In genomic region chr2:223626713-223627112, GRCh38 we compare ENCODE assay signal across 16 cellular contexts. TPM values are rescaled to one million over a fixed set of nuclear protein-coding genes. Genes with fewer than 3 reads are reported as not detected.
DNase-seq lines count a peak whose midpoint lies in the region; ATAC-seq and TF ChIP-seq lines count a peak whose summit lies in the region.
"Had no signal": no experiment of that assay in that cellular context is flagged by ENCODE, and none has a peak within 500 bp of the region (broad histone marks: within the 10 kb centered on the region; RNA-seq: fewer than 3 reads in every experiment).

No MANE protein-coding gene starts in this region.

- H2BK5ac ChIP-seq in mesenchymal stem cell (ENCODE audit: low read depth, low read length, poor library complexity, severe bottlenecking) = no peak overlapping the region

- H3K27ac ChIP-seq in BLaER1 (peak overlapping the region; percentile 65), mesenchymal stem cell (ENCODE audit: low read length, poor library complexity, severe bottlenecking) (no peak overlapping the region), GM23338 (ENCODE audit: low read depth) (no peak overlapping the region)
- H3K27ac ChIP-seq: psoas muscle, WERI-Rb-1 had no signal

- no peak overlapping the region for H2AK5ac ChIP-seq in mesenchymal stem cell (ENCODE audit: low read length, severe bottlenecking)

- peaks cover 0 to 4% (median 0%) of the 10 kb centered on the region in 9 donors for H3K9me3 Mint-ChIP-seq in naive thymus-derived CD8-positive, alpha-beta T cell
- H3K9me3 Mint-ChIP-seq in mesothelial cell of epicardium (peaks cover 5% of the 10 kb centered on the region), GM23338 (no peaks in the 10 kb centered on the region)
- H3K9me3 Mint-ChIP-seq: stimulated activated naive B cell treated with anti-CD40 and anti-IgM and Interleukin-4, amounts not matched to agents 10 μg/mL and 1 μg/mL and 100 μg/mL, for 72 hours had no signal

- H3K4me1 ChIP-seq in BLaER1 (peaks cover 54% of the 10 kb centered on the region), mesenchymal stem cell (ENCODE audit: control insufficient read depth, insufficient read depth, low read depth, low read length) (no peaks in the 10 kb centered on the region), GM23338 (ENCODE audit: insufficient read depth) (no peaks in the 10 kb centered on the region)
- H3K4me1 ChIP-seq: psoas muscle had no signal

- H3K4me3 ChIP-seq in BLaER1 = peak overlapping the region; percentile 6; the same call in 1 of the 2 replicates
- no peak overlapping the region; the same call in 1 of the 2 replicates for H3K4me3 ChIP-seq in Jurkat, Clone E6-1 (ENCODE audit: low read length)
- no peak overlapping the region for H3K4me3 ChIP-seq in astrocyte of the spinal cord (ENCODE audit: low read depth, low read length)
- no peak overlapping the region for H3K4me3 ChIP-seq in mesenchymal stem cell (ENCODE audit: insufficient read depth in 1 of 2, low read depth in 1 of 2, low read length in 2 of 2)
- H3K4me3 ChIP-seq in GM23338 = no peak overlapping the region
- H3K4me3 ChIP-seq: psoas muscle had no signal

- no peaks in the 10 kb centered on the region for H3K79me2 ChIP-seq in GM23338 (replicated peaks; ENCODE audit: insufficient read depth)

- H4K20me1 ChIP-seq in BLaER1 = no peaks in the 10 kb centered on the region
- no peaks in the 10 kb centered on the region; the same call in none of the 2 replicates for H4K20me1 ChIP-seq in GM23338 (replicated peaks; ENCODE audit: insufficient read depth)

- peak overlapping the region; percentile 65 for H3K4me2 ChIP-seq in BLaER1
- no peak overlapping the region for H3K4me2 ChIP-seq in mesenchymal stem cell (ENCODE audit: low read length, poor library complexity, severe bottlenecking)
- no peak overlapping the region for H3K4me2 ChIP-seq in GM23338

- H3K18ac ChIP-seq in mesenchymal stem cell (ENCODE audit: low read depth in 1 of 2, low read length in 2 of 2) = no peak overlapping the region

- H2AFZ ChIP-seq in mesenchymal stem cell (ENCODE audit: low read depth, low read length) (no peak overlapping the region), GM23338 (no peak overlapping the region)

- H3K27ac Mint-ChIP-seq in naive thymus-derived CD8-positive, alpha-beta T cell = no peak overlapping the region
- no peak overlapping the region for H3K27ac Mint-ChIP-seq in mesothelial cell of epicardium
- H3K27ac Mint-ChIP-seq in GM23338 = no peak overlapping the region
- H3K27ac Mint-ChIP-seq: stimulated activated naive B cell treated with anti-CD40 and anti-IgM and Interleukin-4, amounts not matched to agents 10 μg/mL and 1 μg/mL and 100 μg/mL, for 72 hours had no signal

- no peaks in the 10 kb centered on the region for H3K79me1 ChIP-seq in mesenchymal stem cell (replicated peaks; ENCODE audit: low read length, poor library complexity, severe bottlenecking)

- WGBS in mesenchymal stem cell = 27% methylated on average over 2 of the region's 2 CpGs

- H4K91ac ChIP-seq in mesenchymal stem cell (ENCODE audit: low read length) = no peak overlapping the region

- H3K4me1 Mint-ChIP-seq in naive thymus-derived CD8-positive, alpha-beta T cell = no peaks in the 10 kb centered on the region
- H3K4me1 Mint-ChIP-seq in mesothelial cell of epicardium (peaks cover 6% of the 10 kb centered on the region), GM23338 (no peaks in the 10 kb centered on the region)
- H3K4me1 Mint-ChIP-seq: stimulated activated naive B cell treated with anti-CD40 and anti-IgM and Interleukin-4, amounts not matched to agents 10 μg/mL and 1 μg/mL and 100 μg/mL, for 72 hours had no signal

- in situ Hi-C loops in astrocyte of the spinal cord (cut with HindIII; ENCODE audit: low sequenced_read_pairs) = no loop called here

- H3K36me3 ChIP-seq in BLaER1 (no peaks in the 10 kb centered on the region), mesenchymal stem cell (ENCODE audit: control insufficient read depth in 1 of 2, insufficient read depth in 2 of 2, low read depth in 1 of 2, low read length in 2 of 2) (no peaks in the 10 kb centered on the region), GM23338 (ENCODE audit: insufficient read depth) (no peaks in the 10 kb centered on the region)
- H3K36me3 ChIP-seq: WERI-Rb-1 had no signal

- H3K9me3 ChIP-seq in BLaER1 (0 out of 2 replicates have a peak, but pooled peaks cover 8% of the 10 kb centered on the region), mesenchymal stem cell (ENCODE audit: control insufficient read depth, low read length) (no peaks in the 10 kb centered on the region)
- H3K9me3 ChIP-seq: psoas muscle had no signal

- H2BK12ac ChIP-seq in mesenchymal stem cell (ENCODE audit: low read length in 2 of 2) = peak overlapping the region in 1 of 2 experiments; percentile 41

- TF ChIP-seq CTCF in astrocyte of the spinal cord (IDR thresholded peaks at IDR 0.05; ENCODE audit: low read depth, low read length) = no peak
- no peak for TF ChIP-seq CTCF in mesothelial cell of epicardium (IDR thresholded peaks at IDR 0.05; ENCODE audit: unreplicated experiment)
- no peak for TF ChIP-seq CTCF in GM23338 (conservative IDR thresholded peaks at IDR 0.05; ENCODE audit: low read depth in 2 of 2)

- H3K9me2 ChIP-seq in GM23338 (ENCODE audit: insufficient read depth) = no peaks in the 10 kb centered on the region

- no peak overlapping the region for H4K8ac ChIP-seq in mesenchymal stem cell (ENCODE audit: low read length)

- H3K27me3 ChIP-seq in BLaER1 = no peaks in the 10 kb centered on the region
- peaks cover 0 to 5% of the 10 kb centered on the region in 2 experiments for H3K27me3 ChIP-seq in mesenchymal stem cell (ENCODE audit: control insufficient read depth in 1 of 2, insufficient read depth in 1 of 2, low read length in 2 of 2)
- H3K27me3 ChIP-seq in GM23338 (ENCODE audit: insufficient read depth) = peaks cover 84% of the 10 kb centered on the region

- no peak overlapping the region for H3K4ac ChIP-seq in mesenchymal stem cell (ENCODE audit: low read depth in 1 of 2, low read length in 2 of 2)

- POLR2A ChIA-PET in naive thymus-derived CD8-positive, alpha-beta T cell (lab: Charles Lee) = no interaction called here

- ATAC-seq in naive thymus-derived CD8-positive, alpha-beta T cell = no peak
- no peak for ATAC-seq in GM23338
- ATAC-seq: psoas muscle; stimulated activated naive B cell treated with anti-CD40 and anti-IgM and Interleukin-4, amounts not matched to agents 10 μg/mL and 1 μg/mL and 100 μg/mL, for 72 hours had no signal

- H2BK15ac ChIP-seq in mesenchymal stem cell (ENCODE audit: low read depth, poor library complexity, severe bottlenecking) = no peak overlapping the region

- H3F3A ChIP-seq in GM23338 (replicated peaks; ENCODE audit: low read depth) = no peaks in the 10 kb centered on the region

- no peak overlapping the region for H3K14ac ChIP-seq in mesenchymal stem cell (ENCODE audit: low read length in 2 of 2)

- no peaks in the 10 kb centered on the region for H3K36me3 Mint-ChIP-seq in naive thymus-derived CD8-positive, alpha-beta T cell
- H3K36me3 Mint-ChIP-seq in mesothelial cell of epicardium = no peaks in the 10 kb centered on the region
- H3K36me3 Mint-ChIP-seq in GM23338 (ENCODE audit: low read depth) = no peaks in the 10 kb centered on the region
- H3K36me3 Mint-ChIP-seq: stimulated activated naive B cell treated with anti-CD40 and anti-IgM and Interleukin-4, amounts not matched to agents 10 μg/mL and 1 μg/mL and 100 μg/mL, for 72 hours had no signal

- H3K23ac ChIP-seq in mesenchymal stem cell (ENCODE audit: low read length in 2 of 2) = peak overlapping the region in 1 of 2 experiments; percentile 42

- peaks cover 10 to 43% (median 14%) of the 10 kb centered on the region in 5 donors for H3K27me3 Mint-ChIP-seq in naive thymus-derived CD8-positive, alpha-beta T cell
- H3K27me3 Mint-ChIP-seq in mesothelial cell of epicardium (ENCODE audit: low read depth) (peaks cover 13% of the 10 kb centered on the region), GM23338 (ENCODE audit: insufficient read depth, low read depth, poor library complexity) (peaks cover 16% of the 10 kb centered on the region)

- H3K9ac ChIP-seq in BLaER1 = no peak overlapping the region
- H3K9ac ChIP-seq in mesenchymal stem cell (ENCODE audit: low read length) = no peak overlapping the region

- peak; percentile 82 for DNase-seq in Jurkat, Clone E6-1 (ENCODE audit: low read depth, low spot score)
- DNase-seq in astrocyte of the spinal cord (ENCODE audit: low read depth, low spot score) (peak; percentile 75), mesenchymal stem cell (peak; percentile 85), mesothelial cell of epicardium (ENCODE audit: low spot score in 2 of 2, unreplicated experiment in 2 of 2) (no peak), GM23338 (ENCODE audit: low spot score) (no peak), NCI-H2029 treated with DMSO at 0.1 percent for 48 hours (lab: John Stamatoyannopoulos, UW) (no peak)
- DNase-seq in naive thymus-derived CD8-positive, alpha-beta T cell = no peak
- DNase-seq: activated CD8-positive, alpha-beta memory T cell treated with anti-CD3 and anti-CD28 coated beads, Interleukin-2, amount 50 U/mL, for 48 hours; dermis blood vessel endothelial cell; NCI-H1694 treated with DMSO at 0.1 percent for 48 hours; NCI-H82; psoas muscle; stimulated activated CD4-positive, alpha-beta T cell treated with anti-CD3 and anti-CD28 coated beads, Interleukin-2, amount 100 ng/mL, for 48 hours; stimulated activated naive B cell treated with anti-CD40 and anti-IgM and Interleukin-4, amounts not matched to agents 10 μg/mL and 1 μg/mL and 100 μg/mL, for 72 hours; WERI-Rb-1 had no signal

- H3K4me3 Mint-ChIP-seq in naive thymus-derived CD8-positive, alpha-beta T cell = no peak overlapping the region
- no peak overlapping the region for H3K4me3 Mint-ChIP-seq in mesothelial cell of epicardium
- no peak overlapping the region for H3K4me3 Mint-ChIP-seq in GM23338
- H3K4me3 Mint-ChIP-seq: stimulated activated naive B cell treated with anti-CD40 and anti-IgM and Interleukin-4, amounts not matched to agents 10 μg/mL and 1 μg/mL and 100 μg/mL, for 72 hours had no signal

- H2BK120ac ChIP-seq in mesenchymal stem cell (ENCODE audit: low read depth, low read length) = peak overlapping the region; percentile 62

RNA-seq across cellular contexts. Expression of gene SCG2, which starts 24.6 kb away (rescaled TPM):
- polyA plus RNA-seq in Jurkat, Clone E6-1 (2012; ENCODE audit: insufficient read depth, insufficient read length) = 0.44 TPM
- 104 TPM for polyA plus RNA-seq in mesenchymal stem cell (2013, experiment 1 of 2)
- polyA plus RNA-seq in mesenchymal stem cell (2013, experiment 2 of 2) = 104 TPM
- total RNA-seq in naive thymus-derived CD8-positive, alpha-beta T cell = not detected
- polyA plus RNA-seq in naive thymus-derived CD8-positive, alpha-beta T cell = not detected
- total RNA-seq in mesothelial cell of epicardium = 2.0 to 2.3 TPM (median 2.0 TPM) in 3 replicates
- total RNA-seq in GM23338 (2014; rRNA removed; shearing (Covaris generic)) = 0.31 TPM in 2 replicates
- polyA plus RNA-seq in GM23338 (2016; fragmentation: Nextera tagmentation; extraction: Ambion mirVana) = 0.18 TPM in 1 of 2 replicates, not detected in the other

Comparison
In these comparisons a context has a peak if more than half of its experiments do, and no peak if none do; other contexts are left out.
1. DNase-seq: peak in Jurkat, Clone E6-1 (single experiment), astrocyte of the spinal cord (single experiment) and mesenchymal stem cell (single experiment); none in naive thymus-derived CD8-positive, alpha-beta T cell (0 of 10), mesothelial cell of epicardium (0 of 2), GM23338 (single experiment) and NCI-H2029 treated with DMSO at 0.1 percent for 48 hours (single experiment).